In the genomic region with DNA sequence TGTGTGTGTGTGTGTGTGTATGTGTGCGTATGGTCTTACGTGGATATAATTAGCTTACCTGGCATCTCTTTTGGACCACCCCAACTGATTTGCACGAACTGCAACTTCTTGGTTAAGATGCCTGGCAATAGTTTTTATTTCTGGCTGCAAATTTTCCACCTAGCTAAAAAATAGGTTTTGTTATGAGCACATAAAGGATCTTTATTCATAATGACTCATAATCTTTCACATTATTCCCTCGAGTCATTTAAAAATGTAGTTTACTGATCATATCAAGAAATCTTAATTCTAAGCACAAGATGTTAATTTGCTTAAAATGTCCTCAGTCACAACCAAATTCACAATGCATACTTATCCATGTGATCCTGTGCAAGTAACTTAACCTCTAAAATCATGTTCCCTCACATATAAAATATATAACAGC, we compare ENCODE assay signal across 8 cellular contexts. TPM values are rescaled to one million over a fixed set of nuclear protein-coding genes. Genes with fewer than 3 reads are reported as not detected.
DNase-seq lines count a peak whose midpoint lies in the region; ATAC-seq and TF ChIP-seq lines count a peak whose summit lies in the region.

No MANE protein-coding gene starts in this region.

- H3K4me3 ChIP-seq in smooth muscle cell, result peak overlapping the region; percentile 71

- no peaks in the 10 kb centered on the region for H4K20me1 ChIP-seq in smooth muscle cell (ENCODE audit: low read depth)

- DNase-seq in NCI-H2171 treated with DMSO at 0.1 percent for 48 hours (lab: John Stamatoyannopoulos, UW) (peak; percentile 21), NCI-H2171 (lab: John Stamatoyannopoulos, UW) (no peak), foreskin keratinocyte (peak in 1 of 2 donors; percentile 9), smooth muscle cell (lab: John Stamatoyannopoulos, UW; ENCODE audit: unreplicated experiment) (no peak), NCI-H774 (lab: John Stamatoyannopoulos, UW) (no peak), GOT3 (lab: John Stamatoyannopoulos, UW) (no peak)
- peak; percentile 51 for DNase-seq in activated CD4-positive, alpha-beta memory T cell treated with anti-CD3 and anti-CD28 coated beads for 36 hours

- 87% methylated on average over 4 of the region's 4 CpGs for WGBS in smooth muscle cell (ENCODE audit: low lambda C conversion rate)

- H3K9me3 Mint-ChIP-seq in activated CD4-positive, alpha-beta memory T cell treated with anti-CD3 and anti-CD28 coated beads for 36 hours, result no peaks in the 10 kb centered on the region

- intact Hi-C loops in activated CD4-positive, alpha-beta memory T cell treated with anti-CD3 and anti-CD28 coated beads for 36 hours (cut with micrococcal nuclease), result loop anchor here (1.0 to 5.0 kb wide), 5 partner anchors 19 to 1089 kb away; a partner anchor contains a TSS

- H3K27ac Mint-ChIP-seq in activated CD4-positive, alpha-beta memory T cell treated with anti-CD3 and anti-CD28 coated beads for 36 hours, result peak overlapping the region; percentile 99

- no peaks in the 10 kb centered on the region for H3K27me3 Mint-ChIP-seq in activated CD4-positive, alpha-beta memory T cell treated with anti-CD3 and anti-CD28 coated beads for 36 hours

- peaks cover 12% of the 10 kb centered on the region for H3K36me3 Mint-ChIP-seq in activated CD4-positive, alpha-beta memory T cell treated with anti-CD3 and anti-CD28 coated beads for 36 hours

- peaks cover 24% of the 10 kb centered on the region for H3F3A ChIP-seq in smooth muscle cell (ENCODE audit: low read depth)

- no peaks in the 10 kb centered on the region for H3K36me3 ChIP-seq in smooth muscle cell (ENCODE audit: low read depth)

- TF ChIP-seq CTCF in foreskin keratinocyte (conservative IDR thresholded peaks at IDR 0.05) (no peak), smooth muscle cell (IDR thresholded peaks at IDR 0.05; ENCODE audit: borderline replicate concordance, insufficient read depth, poor library complexity, severe bottlenecking) (no peak)

- peak overlapping the region; percentile 83 for H3K4me3 Mint-ChIP-seq in activated CD4-positive, alpha-beta memory T cell treated with anti-CD3 and anti-CD28 coated beads for 36 hours

- peaks cover 38% of the 10 kb centered on the region for H3K4me1 Mint-ChIP-seq in activated CD4-positive, alpha-beta memory T cell treated with anti-CD3 and anti-CD28 coated beads for 36 hours (ENCODE audit: low read depth)

- peak overlapping the region; percentile 94 for H3K4me2 ChIP-seq in smooth muscle cell

- CTCF ChIA-PET in activated CD4-positive, alpha-beta memory T cell treated with anti-CD3 and anti-CD28 coated beads for 36 hours (lab: Charles Lee), result interaction anchor here (1.7 to 2.6 kb wide), 2 partner anchors 29 to 190 kb away, joined by 7 to 10 read pairs; a partner anchor contains a TSS

- H3K79me2 ChIP-seq in smooth muscle cell (ENCODE audit: low read depth), result peaks cover 32% of the 10 kb centered on the region

- peak overlapping the region; percentile 79 for H2AFZ ChIP-seq in smooth muscle cell (ENCODE audit: low read depth)

- no peak for ATAC-seq in foreskin keratinocyte
- no peak for ATAC-seq in HG03439 (IDR thresholded peaks at IDR 0.05; ENCODE audit: unreplicated experiment)

- H3K9me3 ChIP-seq in smooth muscle cell (replicated peaks; ENCODE audit: low read depth), result no peaks in the 10 kb centered on the region

- H3K27ac ChIP-seq in foreskin keratinocyte (peak overlapping the region; percentile 82), smooth muscle cell (ENCODE audit: low read depth) (peak overlapping the region; percentile 90)

- H3K9ac ChIP-seq in smooth muscle cell (ENCODE audit: low read depth), result peak overlapping the region; percentile 82

- H3K27me3 ChIP-seq in foreskin keratinocyte, result no peaks in the 10 kb centered on the region
- H3K27me3 ChIP-seq in smooth muscle cell (ENCODE audit: low read depth), result no peaks in the 10 kb centered on the region

- POLR2A ChIA-PET in activated CD4-positive, alpha-beta memory T cell treated with anti-CD3 and anti-CD28 coated beads for 36 hours (lab: Charles Lee), result interaction anchor here (1.1 to 4.2 kb wide), 4 partner anchors 13 to 191 kb away, joined by 3 to 39 read pairs (median 3); a partner anchor contains a TSS

- H3K4me1 ChIP-seq in foreskin keratinocyte, result peaks cover 8% of the 10 kb centered on the region
- H3K4me1 ChIP-seq in smooth muscle cell (ENCODE audit: low read depth), result peaks cover 8% of the 10 kb centered on the region

RNA-seq across cellular contexts. Expression of a gene that starts 1.5 kb away (rescaled TPM):
- total RNA-seq in activated CD4-positive, alpha-beta memory T cell treated with anti-CD3 and anti-CD28 coated beads for 36 hours, result 10 to 100 TPM; 18.6 to 20.6 TPM
- total RNA-seq in foreskin keratinocyte (15.6 and 16.7 TPM in 2 replicates), smooth muscle cell (24.2 and 32.1 TPM in 2 replicates)
- polyA plus RNA-seq in foreskin keratinocyte (5.4 and 6.9 TPM in 2 replicates), smooth muscle cell (5.1 and 7.1 TPM in 2 replicates)

Comparison
In these comparisons a context has a peak if more than half of its experiments do, and no peak if none do; other contexts are left out.
1. DNase-seq: peak in NCI-H2171 treated with DMSO at 0.1 percent for 48 hours (single experiment) and activated CD4-positive, alpha-beta memory T cell treated with anti-CD3 and anti-CD28 coated beads for 36 hours (single experiment); none in NCI-H2171 (single experiment), smooth muscle cell (single experiment), NCI-H774 (single experiment) and GOT3 (single experiment).